27 cellular contexts compared by ENCODE assay signal in genomic region chr21:36375994-36376393, GRCh38.
"Had no signal": no experiment of that assay in that cellular context is flagged by ENCODE, and none has a peak within 500 bp of the region (broad histone marks: within the 10 kb centered on the region; RNA-seq: fewer than 3 reads in every experiment).

No MANE protein-coding gene starts in this region.

- H3K27me3 ChIP-seq: ascending aorta, colonic mucosa, esophagus squamous epithelium, heart left ventricle had no signal

- H3K4me1 ChIP-seq: ascending aorta had no signal

- H3K9me3 ChIP-seq: ascending aorta, colonic mucosa, esophagus squamous epithelium, heart left ventricle had no signal

- FAIRE-seq: bronchial epithelial cell, endometrium, endothelial cell of umbilical vein had no signal

- H3K27ac ChIP-seq: ascending aorta, colonic mucosa, epithelial cell of prostate, esophagus squamous epithelium, heart left ventricle, WERI-Rb-1 had no signal

- ATAC-seq: activated CD4-positive, CD25-positive, alpha-beta regulatory T cell treated with anti-CD3 and anti-CD28 coated beads, Interleukin-2, amount 50 U/mL, for 24 hours; activated CD8-positive, alpha-beta T cell treated with anti-CD3 and anti-CD28 coated beads for 36 hours; activated naive CD4-positive, alpha-beta T cell treated with anti-CD3 and anti-CD28 coated beads, Interleukin-2, amount 50 U/mL, for 72 hours; activated T-cell treated with anti-CD3 and anti-CD28 coated beads, Interleukin-2, amount 50 U/mL, for 4 hours; heart left ventricle; T-helper 17 cell had no signal

- DNase-seq: activated B cell treated with CpG ODN at 0.5 μM for 24 hours; activated CD4-positive, alpha-beta T cell treated with anti-CD3 and anti-CD28 coated beads for 48 hours; activated CD4-positive, alpha-beta T cell treated with anti-CD3 and anti-CD28 coated beads, Interleukin-2, amount 50 U/mL, for 1 hour; activated CD4-positive, alpha-beta T cell treated with anti-CD3 and anti-CD28 coated beads, Interleukin-2, amount 50 U/mL, for 48 hours; activated CD8-positive, alpha-beta T cell treated with anti-CD3 and anti-CD28 coated beads for 36 hours; activated gamma-delta T cell; activated naive CD4-positive, alpha-beta T cell; activated naive CD4-positive, alpha-beta T cell treated with anti-CD3 and anti-CD28 coated beads, Interleukin-2, amount 10 ng/mL, durations not matched to agents 7 days and 5 days; activated naive CD8-positive, alpha-beta T cell treated with anti-CD3 and anti-CD28 coated beads, Interleukin-2, amount 10 ng/mL, durations not matched to agents 7 days and 5 days; activated T-cell treated with anti-CD3 and anti-CD28 coated beads, Interleukin-2, amount 50 U/mL, for 4 hours; caudate nucleus; colonic mucosa; effector CD8-positive, alpha-beta T cell; esophagus squamous epithelium; glutamatergic neuron; heart left ventricle; T-helper 1 cell; T-helper 17 cell; T1000; WERI-Rb-1 had no signal

- H3K4me3 ChIP-seq: ascending aorta, colonic mucosa, esophagus squamous epithelium, heart left ventricle had no signal
